In the genomic region with DNA sequence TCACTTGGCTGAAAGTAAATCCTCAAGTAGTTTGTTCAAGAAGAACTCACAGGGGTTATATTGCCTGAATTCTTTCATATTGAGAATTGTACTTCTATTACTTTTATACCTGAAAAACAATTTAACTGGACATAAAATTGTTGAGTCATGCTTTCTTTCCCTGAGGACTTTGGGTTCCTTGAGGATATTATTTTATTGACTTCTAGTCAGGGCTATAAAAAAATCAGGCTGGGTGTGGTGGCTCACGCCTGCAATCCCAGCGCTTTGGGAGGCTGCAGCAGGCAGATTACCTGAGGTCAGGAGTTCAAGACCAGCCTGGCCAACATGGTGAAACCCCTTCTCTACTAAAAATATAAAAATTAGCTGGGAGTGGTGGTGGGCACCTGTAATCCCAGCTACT, we compare ENCODE assay signal across 20 cellular contexts.
"Had no signal": no experiment of that assay in that cellular context is flagged by ENCODE, and none has a peak within 500 bp of the region (broad histone marks: within the 10 kb centered on the region; RNA-seq: fewer than 3 reads in every experiment).

No MANE protein-coding gene starts in this region.

- H3K36me3 ChIP-seq: heart right ventricle, neural progenitor cell, ovary, sigmoid colon, stomach had no signal

- H3K36me3 Mint-ChIP-seq: natural killer cell, neural progenitor cell, type B pancreatic cell had no signal

- H3K27ac Mint-ChIP-seq: natural killer cell, neural progenitor cell, progenitor cell of endocrine pancreas, type B pancreatic cell had no signal

- H3K4me3 Mint-ChIP-seq: natural killer cell, neural progenitor cell, type B pancreatic cell had no signal

- H3K9ac ChIP-seq: neural progenitor cell had no signal

- H3K27me3 ChIP-seq: heart right ventricle, neural progenitor cell, ovary, sigmoid colon, stomach had no signal

- H3K9me3 Mint-ChIP-seq: natural killer cell, type B pancreatic cell had no signal

- H3K4me1 ChIP-seq: neural progenitor cell, sigmoid colon, stomach had no signal

- H2AFZ ChIP-seq: neural progenitor cell had no signal

- H3K27ac ChIP-seq: heart right ventricle, neural progenitor cell, ovary, sigmoid colon, skin epidermis, stomach had no signal

- H3K4me2 ChIP-seq: neural progenitor cell had no signal

- H3K4me1 Mint-ChIP-seq: neural progenitor cell had no signal

- H3K27me3 Mint-ChIP-seq: progenitor cell of endocrine pancreas, type B pancreatic cell had no signal

- H3K9me3 ChIP-seq: ovary had no signal

- DNase-seq: central memory CD4-positive, alpha-beta T cell; cortex of kidney; effector memory CD4-positive, alpha-beta T cell; heart right ventricle; hypothalamus; kidney glomerular epithelial cell; mammary epithelial cell; natural killer cell; nucleus accumbens; ovary; sigmoid colon; stimulated activated CD4-positive, alpha-beta T cell treated with anti-CD3 and anti-CD28 coated beads, Interleukin-12 subunit alpha, Interleukin-12 subunit beta, amount 100 ng/mL, for 4 hours; stomach; substantia nigra had no signal

- ATAC-seq: esophagus mucosa, heart right ventricle, left lobe of liver, natural killer cell had no signal

- H3K4me3 ChIP-seq: heart right ventricle, neural progenitor cell, ovary, sigmoid colon, skin epidermis, stomach had no signal
